In the genomic region with DNA sequence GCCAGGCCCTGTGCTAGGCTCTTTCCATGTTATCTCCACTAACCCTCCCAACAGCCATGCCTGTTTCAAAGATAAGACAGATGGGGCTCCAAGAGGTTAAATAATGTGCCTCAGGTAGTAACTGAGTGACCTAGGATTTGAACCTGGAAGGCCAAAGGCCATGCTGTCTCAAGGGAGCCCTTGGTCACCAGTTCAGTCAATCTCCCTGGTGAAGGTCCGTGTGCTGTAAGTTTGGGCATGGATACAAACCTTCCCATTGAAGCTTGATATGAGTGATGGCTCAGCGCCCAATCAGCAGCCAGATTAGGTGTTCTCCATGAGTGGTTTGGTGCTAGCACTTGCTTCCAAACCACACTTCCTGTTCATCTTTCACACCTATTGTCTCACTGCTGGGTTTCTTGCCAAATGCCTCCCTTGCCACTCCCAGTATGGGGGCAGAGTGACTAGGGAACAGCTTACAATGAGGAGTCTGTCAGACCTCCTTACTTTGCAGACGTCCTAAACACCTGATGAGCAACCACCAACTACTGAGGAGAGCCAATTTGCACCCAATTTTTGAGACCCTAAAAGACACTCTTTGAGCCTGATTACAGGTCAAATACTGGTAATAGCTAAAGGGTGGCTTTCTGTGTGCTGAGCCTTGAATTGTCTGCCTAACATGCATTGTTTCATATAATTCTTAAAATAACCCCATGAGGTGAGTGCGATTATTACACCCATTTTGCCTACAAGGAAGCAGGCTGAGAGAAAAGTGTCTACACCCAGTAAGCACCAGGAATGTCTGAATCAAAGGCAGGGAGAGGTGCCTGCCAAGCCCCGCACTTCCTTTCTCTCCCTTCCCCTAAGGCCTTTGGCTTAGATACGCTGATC, we compare ENCODE assay signal across 8 cellular contexts. TPM values are rescaled to one million over a fixed set of nuclear protein-coding genes. Genes with fewer than 3 reads are reported as not detected.
DNase-seq lines count a peak whose midpoint lies in the region; ATAC-seq and TF ChIP-seq lines count a peak whose summit lies in the region.

No MANE protein-coding gene starts in this region.

- H3K9me2 ChIP-seq in OCI-LY7 (ENCODE audit: insufficient read depth, low read length): no peaks in the 10 kb centered on the region

- POLR2A ChIA-PET in OCI-LY7 (lab: Charles Lee): interaction anchor here (0.5 to 1.3 kb wide), 7 partner anchors 8 to 55 kb away, joined by 3 to 4 read pairs (median 3); no protein-coding TSS in a partner anchor

- H3K4me3 Mint-ChIP-seq in stimulated activated effector memory CD8-positive, alpha-beta T cell treated with anti-CD3 and anti-CD28 coated beads, Interleukin-12 subunit alpha, Interleukin-12 subunit beta, amount 100 ng/mL, for 72 hours: peak overlapping the region; percentile 1

- H3K27ac Mint-ChIP-seq in stimulated activated effector memory CD8-positive, alpha-beta T cell treated with anti-CD3 and anti-CD28 coated beads, Interleukin-12 subunit alpha, Interleukin-12 subunit beta, amount 100 ng/mL, for 72 hours: peak overlapping the region; percentile 83

- peak overlapping the region; percentile 90 for H2AFZ ChIP-seq in OCI-LY7 (ENCODE audit: low read length)

- intact Hi-C loops in OCI-LY7 (cut with micrococcal nuclease; ENCODE audit: unreplicated experiment): loop anchor here (2.0 to 5.0 kb wide), 3 partner anchors 19 to 98 kb away; no protein-coding TSS in a partner anchor
- intact Hi-C loops in left colon (cut with DNase I, micrococcal nuclease): no loop called here

- CTCF ChIA-PET in OCI-LY7 (lab: Charles Lee; ENCODE audit: unreplicated experiment): no interaction called here

- H3K36me3 ChIP-seq in GM06990 (ENCODE audit: control insufficient read depth, insufficient read depth, low read length): no peaks in the 10 kb centered on the region
- H3K36me3 ChIP-seq in OCI-LY7 (ENCODE audit: insufficient read depth, low read length): no peaks in the 10 kb centered on the region

- H3K9me3 Mint-ChIP-seq in stimulated activated effector memory CD8-positive, alpha-beta T cell treated with anti-CD3 and anti-CD28 coated beads, Interleukin-12 subunit alpha, Interleukin-12 subunit beta, amount 100 ng/mL, for 72 hours: no peaks in the 10 kb centered on the region

- peaks cover 69% of the 10 kb centered on the region for H3K4me1 Mint-ChIP-seq in stimulated activated effector memory CD8-positive, alpha-beta T cell treated with anti-CD3 and anti-CD28 coated beads, Interleukin-12 subunit alpha, Interleukin-12 subunit beta, amount 100 ng/mL, for 72 hours

- no peaks in the 10 kb centered on the region for H3K79me2 ChIP-seq in OCI-LY7 (ENCODE audit: insufficient read depth, low read depth, low read length)

- H3K4me1 ChIP-seq in OCI-LY7 (ENCODE audit: insufficient read depth, low read length, poor library complexity, severe bottlenecking): peaks cover 51% of the 10 kb centered on the region

- TF ChIP-seq CTCF in GM06990 (IDR thresholded peaks at IDR 0.05; ENCODE audit: insufficient read depth, low read length, poor library complexity, severe bottlenecking) (no peak), OCI-LY7 (conservative IDR thresholded peaks at IDR 0.05; ENCODE audit: low read length) (peak; percentile 66; the same call in 1 of the 2 replicates)

- H3K27me3 ChIP-seq in GM06990 (replicated peaks; ENCODE audit: control insufficient read depth, insufficient read depth, low read length): no peaks in the 10 kb centered on the region

- no peaks in the 10 kb centered on the region for H3K9me3 ChIP-seq in OCI-LY7 (ENCODE audit: low read length)

- BruUV-seq in OCI-LY7 (replicated peaks; lab: Mats Ljungman, UMichigan): no TSS peak

- H3K4me2 ChIP-seq in OCI-LY7 (ENCODE audit: low read length): peak overlapping the region; percentile 54

- ATAC-seq in HG02798 (IDR thresholded peaks at IDR 0.05; ENCODE audit: poor library complexity, unreplicated experiment): peak; percentile 37
- peak; percentile 79 for ATAC-seq in left colon
- peak; percentile 89 for ATAC-seq in stimulated activated effector memory CD8-positive, alpha-beta T cell treated with anti-CD3 and anti-CD28 coated beads, Interleukin-12 subunit alpha, Interleukin-12 subunit beta, amount 100 ng/mL, for 72 hours
- ATAC-seq in GM21360 (IDR thresholded peaks at IDR 0.05; ENCODE audit: unreplicated experiment): no peak

- no peaks in the 10 kb centered on the region for H4K20me1 ChIP-seq in OCI-LY7 (ENCODE audit: insufficient read depth, low read length)

- H3K27ac ChIP-seq in OCI-LY7 (ENCODE audit: low read depth, low read length, poor library complexity, severe bottlenecking): peak overlapping the region; percentile 58

- H3K4me3 ChIP-seq in GM06990 (replicated peaks; ENCODE audit: low read depth, low read length) (no peak overlapping the region), OCI-LY7 (ENCODE audit: low read depth, low read length, poor library complexity, severe bottlenecking) (peak overlapping the region; percentile 5)

- no peaks in the 10 kb centered on the region for H3K36me3 Mint-ChIP-seq in stimulated activated effector memory CD8-positive, alpha-beta T cell treated with anti-CD3 and anti-CD28 coated beads, Interleukin-12 subunit alpha, Interleukin-12 subunit beta, amount 100 ng/mL, for 72 hours

- DNase-seq in GM06990 (ENCODE audit: extremely low read depth, insufficient read length) (peak; percentile 65), OCI-LY7 (ENCODE audit: low spot score) (peak; percentile 72), left colon (peak; percentile 55 to 61), NCI-H146 (lab: John Stamatoyannopoulos, UW) (no peak)
- peak; percentile 23 for DNase-seq in activated naive CD4-positive, alpha-beta T cell treated with anti-CD3 and anti-CD28 coated beads, Interleukin-2, amount 50 U/mL, for 16 hours
- peak in 1 of 2 donors; percentile 60 for DNase-seq in stimulated activated effector memory CD8-positive, alpha-beta T cell treated with anti-CD3 and anti-CD28 coated beads, Interleukin-12 subunit alpha, Interleukin-12 subunit beta, amount 100 ng/mL, for 72 hours (ENCODE audit: low spot score in 2 of 2)

RNA-seq across cellular contexts. Expression of a gene that starts 48.5 kb away (rescaled TPM):
- total RNA-seq in OCI-LY7 (2014; rRNA removed; shearing (Covaris generic)): 12.4 and 16.9 TPM in 2 replicates
- total RNA-seq in OCI-LY7 (2022): 3.3 and 4.6 TPM in 2 replicates
- 100 to 1,000 TPM; 220 to 877 TPM for total RNA-seq in left colon

RNA-seq across cellular contexts. Expression of a gene that starts 53.7 kb away (rescaled TPM):
- 63.1 and 129 TPM in 2 replicates for total RNA-seq in OCI-LY7 (2014; rRNA removed; shearing (Covaris generic))
- total RNA-seq in OCI-LY7 (2022): 221 and 232 TPM in 2 replicates
- 100 to 1,000 TPM; 333 to 360 TPM for total RNA-seq in left colon

Comparison
In these comparisons a context has a peak if more than half of its experiments do, and no peak if none do; other contexts are left out.
1. RNA of a gene that starts 48.5 kb away (total RNA-seq): 220 to 877 TPM in left colon; 3.3 to 16.9 TPM in OCI-LY7; every median in the first group is over 10 times any median in the second.